Comparison of ENCODE assay signal across 8 cellular contexts in genomic region chr9:132546148-132547051, GRCh38. TPM values are rescaled to one million over a fixed set of nuclear protein-coding genes. Genes with fewer than 3 reads are reported as not detected.
DNase-seq lines count a peak whose midpoint lies in the region; ATAC-seq, FAIRE-seq and TF ChIP-seq lines count a peak whose summit lies in the region.

No MANE protein-coding gene starts in this region.

- peaks cover 19% of the 10 kb centered on the region for H3K27me3 Mint-ChIP-seq in activated naive CD8-positive, alpha-beta T cell treated with anti-CD3 and anti-CD28 coated beads, Interleukin-2, amount 50 U/mL, for 24 hours

- no peak for TF ChIP-seq EP300 in sigmoid colon (IDR thresholded peaks at IDR 0.05)

- no peak overlapping the region for H3K27ac Mint-ChIP-seq in activated naive CD8-positive, alpha-beta T cell treated with anti-CD3 and anti-CD28 coated beads, Interleukin-2, amount 50 U/mL, for 24 hours

- WGBS in sigmoid colon, 2 donors = 4% methylated on average over 27 of the region's 27 CpGs

- H3K9me3 Mint-ChIP-seq in activated naive CD8-positive, alpha-beta T cell treated with anti-CD3 and anti-CD28 coated beads, Interleukin-2, amount 50 U/mL, for 24 hours = no peaks in the 10 kb centered on the region

- peaks cover 8% of the 10 kb centered on the region; the same call in 1 of the 2 replicates for H3K27me3 ChIP-seq in OCI-LY1 (ENCODE audit: insufficient read depth, low read length)
- H3K27me3 ChIP-seq in sigmoid colon = peaks cover 0 to 31% (median 0%) of the 10 kb centered on the region in 3 donors

- peak overlapping the region; percentile 37; the same call in 1 of the 2 replicates for H3K9ac ChIP-seq in OCI-LY1 (ENCODE audit: low read length)

- H3K4me3 ChIP-seq in OCI-LY1 (ENCODE audit: low read depth, low read length, poor library complexity, severe bottlenecking) (peak overlapping the region; percentile 46), sigmoid colon (peak overlapping the region in 2 of 4 donors; percentile 26 to 31)

- TF ChIP-seq CTCF in OCI-LY1 (IDR thresholded peaks at IDR 0.05; ENCODE audit: low read length) (peak; percentile 94), sigmoid colon (IDR thresholded peaks at IDR 0.05) (peak in 2 of 4 experiments; percentile 25 to 30)

- H3K27ac ChIP-seq in OCI-LY1 (ENCODE audit: low read depth, low read length, poor library complexity, severe bottlenecking) = peak overlapping the region; percentile 97
- no peak overlapping the region for H3K27ac ChIP-seq in sigmoid colon

- DNase-seq in NCI-H146 (lab: John Stamatoyannopoulos, UW) = peak; percentile 27
- DNase-seq in NCI-H146 treated with DMSO at 0.1 percent for 48 hours (lab: John Stamatoyannopoulos, UW; ENCODE audit: unreplicated experiment) = no peak
- DNase-seq in head of caudate nucleus = peak in 26 of 42 donors; percentile 7 to 56 (median 27)
- DNase-seq in sigmoid colon = peak; percentile 74
- DNase-seq in activated naive CD8-positive, alpha-beta T cell treated with anti-CD3 and anti-CD28 coated beads, Interleukin-2, amount 50 U/mL, for 24 hours = no peak
- DNase-seq in H54 (ENCODE audit: insufficient read length, low spot score) = no peak

- no peaks in the 10 kb centered on the region for H3K36me3 ChIP-seq in OCI-LY1 (ENCODE audit: insufficient read depth, low read length)
- H3K36me3 ChIP-seq in sigmoid colon = no peaks in the 10 kb centered on the region

- H4K20me1 ChIP-seq in OCI-LY1 (ENCODE audit: insufficient read depth, low read length) = no peaks in the 10 kb centered on the region

- peak overlapping the region; percentile 64 for H3K4me2 ChIP-seq in OCI-LY1 (ENCODE audit: low read length)

- no peaks in the 10 kb centered on the region for H3K79me2 ChIP-seq in OCI-LY1 (ENCODE audit: insufficient read depth, low read length)

- H3K4me1 ChIP-seq in OCI-LY1 (ENCODE audit: insufficient read depth, low read length, severe bottlenecking) (peaks cover 52% of the 10 kb centered on the region), sigmoid colon (peaks cover 0 to 15% (median 12%) of the 10 kb centered on the region in 4 donors)

- H3F3A ChIP-seq in OCI-LY1 (ENCODE audit: insufficient read depth, low read length) = no peaks in the 10 kb centered on the region

- ATAC-seq in activated naive CD8-positive, alpha-beta T cell treated with anti-CD3 and anti-CD28 coated beads, Interleukin-2, amount 50 U/mL, for 24 hours = no peak
- ATAC-seq in HG02642 (IDR thresholded peaks at IDR 0.05; ENCODE audit: poor library complexity, unreplicated experiment) = no peak

- no peaks in the 10 kb centered on the region for H3K9me2 ChIP-seq in OCI-LY1 (ENCODE audit: low read depth, low read length)

- H3K4me1 Mint-ChIP-seq in activated naive CD8-positive, alpha-beta T cell treated with anti-CD3 and anti-CD28 coated beads, Interleukin-2, amount 50 U/mL, for 24 hours = no peaks in the 10 kb centered on the region

- H3K36me3 Mint-ChIP-seq in activated naive CD8-positive, alpha-beta T cell treated with anti-CD3 and anti-CD28 coated beads, Interleukin-2, amount 50 U/mL, for 24 hours (ENCODE audit: low read depth) = no peaks in the 10 kb centered on the region

- intact Hi-C loops in head of caudate nucleus (cut with DNase I) = no loop called here
- intact Hi-C loops in sigmoid colon (cut with DNase I) = no loop called here

- H2AFZ ChIP-seq in OCI-LY1 (ENCODE audit: low read length) = peak overlapping the region; percentile 80

- no peak overlapping the region for H3K4me3 Mint-ChIP-seq in activated naive CD8-positive, alpha-beta T cell treated with anti-CD3 and anti-CD28 coated beads, Interleukin-2, amount 50 U/mL, for 24 hours

- no peak for FAIRE-seq in H54 (lab: Jason Lieb, UNC)

- TF ChIP-seq POLR2A in sigmoid colon (IDR thresholded peaks at IDR 0.05) = no peak
- TF ChIP-seq POLR2A in H54 (IDR thresholded peaks at IDR 0.05; ENCODE audit: low read depth, low read length) = no peak

- H3K9me3 ChIP-seq in OCI-LY1 (ENCODE audit: low read length) (no peaks in the 10 kb centered on the region), sigmoid colon (no peaks in the 10 kb centered on the region)

RNA-seq across cellular contexts. Expression of gene BARHL1, which starts 36.0 kb away (rescaled TPM):
- total RNA-seq in sigmoid colon = not detected
- not detected for polyA plus RNA-seq in sigmoid colon

Comparison
In these comparisons a context has a peak if more than half of its experiments do, and no peak if none do; other contexts are left out.
1. DNase-seq: peak in NCI-H146 (single experiment), head of caudate nucleus (26 of 42) and sigmoid colon (single experiment); none in NCI-H146 treated with DMSO at 0.1 percent for 48 hours (single experiment), activated naive CD8-positive, alpha-beta T cell treated with anti-CD3 and anti-CD28 coated beads, Interleukin-2, amount 50 U/mL, for 24 hours (single experiment) and H54 (single experiment).